Comparison of ENCODE assay signal across 8 cellular contexts in the genomic region with DNA sequence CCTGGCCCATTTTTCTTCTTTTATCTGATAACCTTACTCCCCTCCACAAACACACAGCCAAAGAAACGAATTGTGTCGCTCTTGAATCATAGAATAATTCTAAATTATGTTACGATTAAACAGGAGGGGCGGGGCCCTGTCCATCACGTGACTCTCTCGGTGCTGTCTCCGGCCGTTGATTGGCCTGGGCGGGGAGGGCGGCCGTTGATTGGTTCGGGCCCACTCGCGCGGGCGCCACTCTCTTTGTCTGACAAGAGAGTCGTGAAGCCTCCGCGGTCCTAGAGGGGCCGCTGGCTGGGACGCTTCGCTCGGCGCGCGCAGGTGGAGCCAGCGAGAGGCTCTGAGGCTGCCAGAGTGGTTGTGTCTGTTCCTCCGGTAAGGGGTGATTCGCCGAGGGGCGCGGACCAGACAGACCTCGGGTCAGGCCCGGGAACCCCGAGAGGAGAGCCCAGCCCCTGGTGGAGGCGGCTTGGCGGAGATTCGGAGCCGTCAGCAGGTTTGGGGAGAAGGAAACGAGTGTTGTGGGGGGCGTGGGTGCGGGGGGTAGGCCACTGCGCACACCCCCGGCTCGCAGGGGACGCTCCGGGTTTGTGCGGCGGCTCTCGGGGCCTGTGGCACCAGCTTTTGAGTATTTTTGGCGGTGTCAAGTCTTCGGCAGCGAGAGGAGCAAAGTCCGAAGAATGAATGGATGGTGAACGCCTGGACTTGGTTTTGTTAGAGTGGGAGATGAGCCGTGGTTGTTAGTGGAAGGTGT. TPM values are rescaled to one million over a fixed set of nuclear protein-coding genes. Genes with fewer than 3 reads are reported as not detected.
DNase-seq lines count a peak whose midpoint lies in the region; ATAC-seq and TF ChIP-seq lines count a peak whose summit lies in the region.

ZNF789 (plus strand) TSS at position 330 of the 754 bp plus-strand sequence. CDS start 3,567 bp downstream, outside the sequence.

- H3K27me3 ChIP-seq in CD8-positive, alpha-beta T cell (ENCODE audit: insufficient read depth, low read length), result no peaks in the 10 kb centered on the region
- peaks cover 9% of the 10 kb centered on the region for H3K27me3 ChIP-seq in ectodermal cell (ENCODE audit: control insufficient read depth, insufficient read depth, low read length, poor library complexity, severe bottlenecking)
- H3K27me3 ChIP-seq in lower lobe of right lung (ENCODE audit: low read depth), result no peaks in the 10 kb centered on the region

- peak within 1 kb of the TSS; percentile 96 for H3K27ac Mint-ChIP-seq in CD8-positive, alpha-beta T cell

- peak; percentile 97 for ATAC-seq in CD8-positive, alpha-beta T cell
- ATAC-seq in GM19467 (IDR thresholded peaks at IDR 0.05; ENCODE audit: unreplicated experiment) (peak; percentile 93), lower lobe of right lung (peak; percentile 99)

- peak within 1 kb of the TSS; percentile 75 for H3K4me3 ChIP-seq in CD8-positive, alpha-beta T cell (ENCODE audit: low read depth, low read length)
- H3K4me3 ChIP-seq in ectodermal cell (ENCODE audit: insufficient read depth, low read depth, low read length) (peak within 1 kb of the TSS; percentile 95), lower lobe of right lung (peak within 1 kb of the TSS; percentile 88)

- peak within 1 kb of the TSS; percentile 60 for H3K27ac ChIP-seq in CD8-positive, alpha-beta T cell (ENCODE audit: low read depth, low read length)
- H3K27ac ChIP-seq in ectodermal cell (ENCODE audit: insufficient read depth, low read depth, low read length, poor library complexity, severe bottlenecking), result peak within 1 kb of the TSS; percentile 71
- peak within 1 kb of the TSS; percentile 82 for H3K27ac ChIP-seq in lower lobe of right lung

- no peaks in the 10 kb centered on the region for H3K9me3 ChIP-seq in CD8-positive, alpha-beta T cell (ENCODE audit: low read length)
- H3K9me3 ChIP-seq in ectodermal cell (ENCODE audit: control insufficient read depth, low read length) (no peaks in the 10 kb centered on the region), lower lobe of right lung (no peaks in the 10 kb centered on the region)

- DNase-seq in CD8-positive, alpha-beta T cell, result peak; percentile 96 to 99 (median 98)
- DNase-seq in HS-27A (ENCODE audit: low read depth), result peak; percentile 51
- peak; percentile 87 for DNase-seq in NK-92 (lab: John Stamatoyannopoulos, UW; ENCODE audit: unreplicated experiment)
- peak; percentile 94 to 97 for DNase-seq in activated CD8-positive, alpha-beta memory T cell treated with anti-CD3 and anti-CD28 coated beads for 1 hour (ENCODE audit: extremely low read depth in 1 of 2, low read depth in 1 of 2)
- DNase-seq in lower lobe of right lung, result peak; percentile 99
- DNase-seq in stimulated activated CD4-positive, alpha-beta T cell treated with anti-CD3 and anti-CD28 coated beads, TNF-alpha, amount 100 ng/mL, for 24 hours (ENCODE audit: low read depth in 3 of 3), result peak; percentile 96 to 98 (median 97)

- CTCF ChIA-PET in CD8-positive, alpha-beta T cell (lab: Charles Lee), result interaction anchor here (1.0 kb wide), 1 partner anchor 152 kb away, joined by 3 read pairs; no protein-coding TSS in a partner anchor

- H3K4me1 Mint-ChIP-seq in CD8-positive, alpha-beta T cell (ENCODE audit: low read depth), result peaks cover 36% of the 10 kb centered on the region

- whole genome bisulfite sequencing in ectodermal cell, 2 experiments, result 1% methylated on average over 56 of the region's 56 CpGs

- H3K27me3 Mint-ChIP-seq in CD8-positive, alpha-beta T cell (ENCODE audit: low read depth), result no peaks in the 10 kb centered on the region

- intact Hi-C loops in CD8-positive, alpha-beta T cell (cut with DNase I, micrococcal nuclease), result loop anchor here (1.0 to 5.0 kb wide), 10 partner anchors 28 to 577 kb away; partner anchors contain the start of genes BUD31 (in 2 of the 2), PDAP1 (in 2 of the 2), ZKSCAN5 (in 2 of the 2) and ZNF394 (in 2 of the 2)
- intact Hi-C loops in lower lobe of right lung (cut with DNase I), result no loop called here

- H3K9me3 Mint-ChIP-seq in CD8-positive, alpha-beta T cell, result no peaks in the 10 kb centered on the region

- POLR2A ChIA-PET in CD8-positive, alpha-beta T cell (lab: Charles Lee), result interaction anchor here (0.7 to 3.2 kb wide), 6 partner anchors 25 to 86 kb away, joined by 3 to 25 read pairs (median 5); partner anchors contain the start of genes BUD31, PDAP1, ZNF394 and ZNF655

- peaks cover 4% of the 10 kb centered on the region for H3K36me3 ChIP-seq in CD8-positive, alpha-beta T cell (ENCODE audit: insufficient read depth, low read length)
- H3K36me3 ChIP-seq in ectodermal cell (ENCODE audit: control insufficient read depth, insufficient read depth, low read length), result no peaks in the 10 kb centered on the region
- H3K36me3 ChIP-seq in lower lobe of right lung, result peaks cover 9% of the 10 kb centered on the region

- no peak for TF ChIP-seq CTCF in CD8-positive, alpha-beta T cell (IDR thresholded peaks at IDR 0.05)
- TF ChIP-seq CTCF in lower lobe of right lung (IDR thresholded peaks at IDR 0.05), result no peak

- peaks cover 17% of the 10 kb centered on the region for H3K36me3 Mint-ChIP-seq in CD8-positive, alpha-beta T cell

- H3K4me3 Mint-ChIP-seq in CD8-positive, alpha-beta T cell, result peak within 1 kb of the TSS; percentile 98

- H3K4me1 ChIP-seq in CD8-positive, alpha-beta T cell (ENCODE audit: insufficient read depth, low read length), result peaks cover 19% of the 10 kb centered on the region
- peaks cover 6% of the 10 kb centered on the region for H3K4me1 ChIP-seq in ectodermal cell (ENCODE audit: control insufficient read depth, insufficient read depth, low read length)
- peaks cover 14% of the 10 kb centered on the region for H3K4me1 ChIP-seq in lower lobe of right lung

RNA-seq across cellular contexts. Expression of gene ZNF789, which starts in this region (rescaled TPM):
- total RNA-seq in CD8-positive, alpha-beta T cell, result 10 to 100 TPM; 12.9 to 14.1 TPM
- 25.1 TPM for polyA plus RNA-seq in ectodermal cell (2013, experiment 1 of 4)
- 36.1 TPM for polyA plus RNA-seq in ectodermal cell (2013, experiment 2 of 4)
- 18.1 TPM for polyA plus RNA-seq in ectodermal cell (2013, experiment 3 of 4)
- 19.7 TPM for polyA plus RNA-seq in ectodermal cell (2013, experiment 4 of 4)
- total RNA-seq in lower lobe of right lung, result 11.1 TPM

Comparison
In these comparisons a context has a peak if more than half of its experiments do, and no peak if none do; other contexts are left out.
1. Peak in every context shown above with its lines: DNase-seq, ATAC-seq, H3K4me3 ChIP-seq and H3K27ac ChIP-seq.